34 cellular contexts compared by ENCODE assay signal in genomic region chr4:53858744-53859143, GRCh38.
"Had no signal": no experiment of that assay in that cellular context is flagged by ENCODE, and none has a peak within 500 bp of the region (broad histone marks: within the 10 kb centered on the region; RNA-seq: fewer than 3 reads in every experiment).

No MANE protein-coding gene starts in this region.

- H3K36me3 ChIP-seq: MG63 had no signal

- DNase-seq: Karpas-422, Kasumi-1, MG63, MM.1S, MV-4-11, NCI-H1048, NCI-H1092, NCI-H1092 treated with DMSO at 0.1 percent for 48 hours, NCI-H1105, NCI-H1105 treated with DMSO at 0.1 percent for 48 hours, NCI-H1417, NCI-H1417 treated with DMSO at 0.1 percent for 48 hours, NCI-H1436, NCI-H1436 treated with DMSO at 0.1 percent for 48 hours, NCI-H146, NCI-H1694, NCI-H1694 treated with DMSO at 0.1 percent for 48 hours, NCI-H187, NCI-H187 treated with DMSO at 0.1 percent for 48 hours, NCI-H1930, NCI-H2029, NCI-H2029 treated with DMSO at 0.1 percent for 48 hours, NCI-H2081, NCI-H2081 treated with DMSO at 0.1 percent for 48 hours, NCI-H2107, NCI-H2171, NCI-H2171 treated with DMSO at 0.1 percent for 48 hours, NCI-H2227 treated with DMSO at 0.1 percent for 48 hours, NCI-H226, NCI-H345, NCI-H446, NCI-H446 treated with DMSO at 0.1 percent for 48 hours, NCI-H510A, NCI-H510A treated with DMSO at 0.1 percent for 48 hours had no signal

- H3K4me3 ChIP-seq: MG63 had no signal

- H3K27me3 ChIP-seq: MG63 had no signal
